In the genomic region with DNA sequence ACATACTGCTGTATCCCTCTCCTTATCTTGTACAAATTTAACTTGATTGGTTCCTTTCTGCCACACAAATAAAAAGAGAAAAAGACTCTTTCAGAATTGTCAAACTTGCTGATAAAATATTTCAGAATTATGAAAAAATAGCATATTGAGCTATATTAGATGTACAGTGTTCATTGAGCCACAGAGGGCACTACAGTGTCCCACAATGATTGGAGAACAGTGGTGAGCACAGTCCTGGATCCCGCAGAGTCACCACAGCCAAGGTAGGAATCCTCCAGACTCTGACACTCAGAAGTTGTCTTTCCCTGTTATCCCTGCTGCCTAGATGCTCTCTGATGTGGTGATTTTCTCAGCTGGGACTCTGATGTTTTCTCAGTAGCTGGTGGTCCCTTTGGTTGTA, we compare ENCODE assay signal across 16 cellular contexts.
"Had no signal": no experiment of that assay in that cellular context is flagged by ENCODE, and none has a peak within 500 bp of the region (broad histone marks: within the 10 kb centered on the region; RNA-seq: fewer than 3 reads in every experiment).

No MANE protein-coding gene starts in this region.

- H3K4me3 ChIP-seq: MG63 had no signal

- H3K27ac ChIP-seq: HL-60, RWPE1 had no signal

- H3K27me3 ChIP-seq: MG63 had no signal

- H3K4me2 ChIP-seq: SK-N-SH had no signal

- H3K9me3 ChIP-seq: MG63, SK-N-SH had no signal

- FAIRE-seq: HTR-8/SVneo had no signal

- H3K36me3 ChIP-seq: MG63 had no signal

- H3K9ac ChIP-seq: SK-N-SH had no signal

- ATAC-seq: Panc1 had no signal

- DNase-seq: Karpas-422, KG1, MG63, NCI-H1092, NCI-H1694 treated with DMSO at 0.1 percent for 48 hours, NCI-H1930, NCI-H2171, NCI-H510A, NCI-H524 treated with DMSO at 0.1 percent for 48 hours, NCI-H774, SHP77, SK-N-SH had no signal
